ENCODE assay signal across 8 cellular contexts in the genomic region with DNA sequence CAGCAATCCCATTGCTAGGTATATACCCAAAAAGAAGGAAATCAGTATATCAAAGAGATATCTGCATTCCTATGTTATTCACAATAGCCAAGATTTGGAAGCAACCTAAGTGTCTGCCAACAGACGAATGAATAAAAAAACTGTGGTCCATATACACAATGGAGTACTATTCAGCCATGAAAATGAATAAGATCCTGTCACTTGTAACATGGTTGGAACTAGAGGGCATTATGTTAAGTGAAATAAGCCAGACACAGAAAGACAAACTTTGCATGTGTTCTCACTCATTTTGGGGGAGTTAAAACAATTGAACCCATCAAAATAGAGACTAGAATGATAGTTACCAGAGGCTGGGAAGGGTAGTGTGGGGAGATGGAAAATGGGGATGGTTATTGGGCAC.
"Had no signal": no experiment of that assay in that cellular context is flagged by ENCODE, and none has a peak within 500 bp of the region (broad histone marks: within the 10 kb centered on the region; RNA-seq: fewer than 3 reads in every experiment).

No MANE protein-coding gene starts in this region.

- FAIRE-seq: HepG2, HTR-8/SVneo had no signal

- DNase-seq: IMR-90, KBM-7, KG1 had no signal

- H3K36me3 Mint-ChIP-seq: IgD-negative memory B cell had no signal

- H3K4me2 ChIP-seq: KMS-11 had no signal

- H3K27ac Mint-ChIP-seq: IgD-negative memory B cell had no signal

- H3K27ac ChIP-seq: HL-60, KMS-11 had no signal

- H3K4me3 Mint-ChIP-seq: IgD-negative memory B cell had no signal

- H3K9ac ChIP-seq: KMS-11 had no signal

- ATAC-seq: HepG2 had no signal
